8 cellular contexts compared by ENCODE assay signal in the genomic region with DNA sequence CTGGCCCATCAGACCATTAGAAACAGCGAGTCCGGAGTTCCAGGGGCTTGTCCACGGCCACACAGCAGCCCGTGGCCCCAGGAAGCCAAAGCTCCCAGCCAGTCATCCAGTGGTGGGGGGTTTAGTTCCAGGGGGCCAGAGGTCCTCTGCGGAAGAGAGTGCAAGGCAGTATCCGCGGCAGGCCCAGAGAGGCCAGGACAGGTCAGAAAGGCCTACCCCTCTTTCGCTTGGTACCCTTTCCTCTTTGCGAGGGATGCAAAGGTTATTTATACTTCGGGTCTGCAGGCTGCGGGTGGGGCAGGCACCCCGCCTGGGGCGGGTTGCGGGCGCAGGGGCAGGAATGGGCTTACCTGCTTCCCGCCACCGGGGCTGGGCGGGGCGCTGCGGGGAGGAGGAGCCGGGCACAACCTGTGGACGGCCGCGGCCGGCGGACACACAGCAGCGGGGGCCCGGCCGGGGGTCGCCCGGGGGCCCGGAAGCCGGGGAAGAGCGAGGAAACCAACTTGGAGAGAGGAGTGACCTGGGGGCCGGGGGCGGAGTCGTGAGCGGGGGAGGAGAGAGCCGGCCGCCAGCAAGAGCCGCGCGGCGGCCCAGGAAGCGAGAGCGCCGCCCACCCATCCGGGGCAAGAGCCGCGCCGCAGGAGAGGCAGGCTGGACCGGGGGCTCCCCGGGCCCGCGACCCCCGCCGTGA. TPM values are rescaled to one million over a fixed set of nuclear protein-coding genes. Genes with fewer than 3 reads are reported as not detected.
DNase-seq lines count a peak whose midpoint lies in the region; ATAC-seq and TF ChIP-seq lines count a peak whose summit lies in the region.

A gene with protein sequence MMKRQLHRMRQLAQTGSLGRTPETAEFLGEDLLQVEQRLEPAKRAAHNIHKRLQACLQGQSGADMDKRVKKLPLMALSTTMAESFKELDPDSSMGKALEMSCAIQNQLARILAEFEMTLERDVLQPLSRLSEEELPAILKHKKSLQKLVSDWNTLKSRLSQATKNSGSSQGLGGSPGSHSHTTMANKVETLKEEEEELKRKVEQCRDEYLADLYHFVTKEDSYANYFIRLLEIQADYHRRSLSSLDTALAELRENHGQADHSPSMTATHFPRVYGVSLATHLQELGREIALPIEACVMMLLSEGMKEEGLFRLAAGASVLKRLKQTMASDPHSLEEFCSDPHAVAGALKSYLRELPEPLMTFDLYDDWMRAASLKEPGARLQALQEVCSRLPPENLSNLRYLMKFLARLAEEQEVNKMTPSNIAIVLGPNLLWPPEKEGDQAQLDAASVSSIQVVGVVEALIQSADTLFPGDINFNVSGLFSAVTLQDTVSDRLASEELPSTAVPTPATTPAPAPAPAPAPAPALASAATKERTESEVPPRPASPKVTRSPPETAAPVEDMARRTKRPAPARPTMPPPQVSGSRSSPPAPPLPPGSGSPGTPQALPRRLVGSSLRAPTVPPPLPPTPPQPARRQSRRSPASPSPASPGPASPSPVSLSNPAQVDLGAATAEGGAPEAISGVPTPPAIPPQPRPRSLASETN (plus strand): TSS at position 600 of the 691 bp plus-strand sequence. CDS start 119 bp downstream, outside the sequence.

- no peaks in the 10 kb centered on the region for H3K27me3 Mint-ChIP-seq in T-helper 17 cell

- CTCF ChIA-PET in BJ (lab: Yijun Ruan, JAX), result interaction anchor here (4.6 to 12.3 kb wide), 2 partner anchors 41 to 153 kb away, joined by 32 to 265 read pairs; a partner anchor contains a TSS

- DNase-seq in BJ (ENCODE audit: low read depth) (no peak), HAP-1 (ENCODE audit: low spot score in 2 of 2) (peak; percentile 69 to 84), T-helper 17 cell (peak in 2 of 3 donors; percentile 57), T47D (ENCODE audit: low read depth in 1 of 2, low spot score in 1 of 2) (peak; percentile 44 to 65), DMS114 treated with DMSO at 0.1 percent for 48 hours (lab: John Stamatoyannopoulos, UW; ENCODE audit: unreplicated experiment) (no peak)
- peak; percentile 50 for DNase-seq in stimulated activated CD8-positive, alpha-beta memory T cell treated with anti-CD3 and anti-CD28 coated beads, Interleukin-4, amount 100 ng/mL, for 24 hours (ENCODE audit: low read depth)

- POLR2A ChIA-PET in BJ (lab: Charles Lee), result interaction anchor here (0.6 kb wide), 1 partner anchor 41 kb away, joined by 7 read pairs; no protein-coding TSS in a partner anchor

- H3K9me3 ChIP-seq in HAP-1, result no peaks in the 10 kb centered on the region
- H3K9me3 ChIP-seq in T-helper 17 cell (ENCODE audit: control insufficient read depth, low read length, poor library complexity, severe bottlenecking), result no peaks in the 10 kb centered on the region

- peak within 1 kb of the TSS; percentile 65 for H3K27ac ChIP-seq in layer of hippocampus (ENCODE audit: low read depth, low read length)

- H3K36me3 Mint-ChIP-seq in T-helper 17 cell (ENCODE audit: low read depth), result peaks cover 8% of the 10 kb centered on the region

- H3K4me3 Mint-ChIP-seq in T-helper 17 cell, result peak within 1 kb of the TSS; percentile 99

- H3K4me3 ChIP-seq in BJ (ENCODE audit: low read depth, low read length), result peak within 1 kb of the TSS; percentile 73
- peak within 1 kb of the TSS; percentile 44 for H3K4me3 ChIP-seq in HAP-1

- H3K27ac Mint-ChIP-seq in T-helper 17 cell, result peak within 1 kb of the TSS; percentile 90

- H3K27me3 ChIP-seq in BJ (ENCODE audit: control insufficient read depth, insufficient read depth, low read length) (no peaks in the 10 kb centered on the region), HAP-1 (ENCODE audit: low read depth) (no peaks in the 10 kb centered on the region), layer of hippocampus (ENCODE audit: control insufficient read depth, insufficient read depth, low read length) (peaks cover 13% of the 10 kb centered on the region)

- ATAC-seq in T-helper 17 cell (peak; percentile 43), HG03196 (IDR thresholded peaks at IDR 0.05; ENCODE audit: unreplicated experiment) (no peak)

- H3K4me1 ChIP-seq in HAP-1, result peaks cover 5% of the 10 kb centered on the region; the same call in 1 of the 2 replicates

- no peak for TF ChIP-seq CTCF in BJ (IDR thresholded peaks at IDR 0.05; ENCODE audit: insufficient read depth, low read depth, low read length)

- in situ Hi-C loops in HAP-1 (cut with MboI; ENCODE audit: low sequenced_read_pairs), result no loop called here
- in situ Hi-C loops in T47D (cut with HindIII; ENCODE audit: low pct_unique_long_range_greater_than_20kb, low sequenced_read_pairs), result no loop called here

- H3K4me1 Mint-ChIP-seq in T-helper 17 cell, result peaks cover 52% of the 10 kb centered on the region

- H3K36me3 ChIP-seq in BJ (ENCODE audit: control insufficient read depth, insufficient read depth, low read length), result 0 out of 2 replicates have a peak, but pooled peaks cover 1% of the 10 kb centered on the region
- H3K36me3 ChIP-seq in HAP-1 (replicated peaks), result peaks cover 7% of the 10 kb centered on the region; the same call in 1 of the 2 replicates

RNA-seq across cellular contexts. Expression of the gene that starts here (rescaled TPM):
- polyA plus RNA-seq in BJ (2011; rRNA removed), result 4.7 and 5.8 TPM in 2 replicates
- 3.3 and 6.2 TPM in 2 replicates for polyA minus RNA-seq in BJ (2011; rRNA and poly(A)+ RNA removed)
- 10 to 100 TPM; 79.7 to 97.5 TPM for total RNA-seq in T-helper 17 cell

Comparison
In these comparisons a context has a peak if more than half of its experiments do, and no peak if none do; other contexts are left out.
1. DNase-seq: peak in HAP-1 (2 of 2), T-helper 17 cell (2 of 3), T47D (2 of 2) and stimulated activated CD8-positive, alpha-beta memory T cell treated with anti-CD3 and anti-CD28 coated beads, Interleukin-4, amount 100 ng/mL, for 24 hours (single experiment); none in BJ (single experiment) and DMS114 treated with DMSO at 0.1 percent for 48 hours (single experiment).